In the genomic region with DNA sequence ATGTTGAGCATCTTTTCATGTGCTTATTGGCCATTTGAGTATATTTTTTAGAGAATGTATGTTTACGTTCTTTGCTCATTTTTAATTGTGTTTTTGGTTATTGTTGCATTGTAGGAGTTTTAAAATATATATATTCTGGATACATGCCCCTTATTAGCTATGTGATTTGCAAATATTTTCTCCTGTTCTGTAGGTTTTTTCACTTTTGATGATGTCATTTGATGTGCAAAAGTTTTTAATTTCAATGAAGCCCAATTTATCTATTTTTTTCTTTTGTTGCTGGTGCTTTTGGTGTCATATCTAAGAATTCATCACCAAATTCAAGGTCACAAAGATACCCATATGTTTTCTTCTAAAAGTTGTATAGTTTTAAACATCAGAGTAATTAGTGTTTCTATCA, we compare ENCODE assay signal across 8 cellular contexts.
"Had no signal": no experiment of that assay in that cellular context is flagged by ENCODE, and none has a peak within 500 bp of the region (broad histone marks: within the 10 kb centered on the region; RNA-seq: fewer than 3 reads in every experiment).

No MANE protein-coding gene starts in this region.

- ATAC-seq: GM23338 had no signal

- H3K27ac ChIP-seq: KMS-11 had no signal

- DNase-seq: H9, HCEC 1CT, HFFc6, KBM-7 had no signal

- H3K9ac ChIP-seq: KMS-11 had no signal

- H2AFZ ChIP-seq: GM23338 had no signal

- H3K4me3 ChIP-seq: GM23338 had no signal

- H3K4me2 ChIP-seq: GM23338, KMS-11 had no signal

- FAIRE-seq: H54, HTR-8/SVneo had no signal
